11 cellular contexts compared by ENCODE assay signal in the genomic region with DNA sequence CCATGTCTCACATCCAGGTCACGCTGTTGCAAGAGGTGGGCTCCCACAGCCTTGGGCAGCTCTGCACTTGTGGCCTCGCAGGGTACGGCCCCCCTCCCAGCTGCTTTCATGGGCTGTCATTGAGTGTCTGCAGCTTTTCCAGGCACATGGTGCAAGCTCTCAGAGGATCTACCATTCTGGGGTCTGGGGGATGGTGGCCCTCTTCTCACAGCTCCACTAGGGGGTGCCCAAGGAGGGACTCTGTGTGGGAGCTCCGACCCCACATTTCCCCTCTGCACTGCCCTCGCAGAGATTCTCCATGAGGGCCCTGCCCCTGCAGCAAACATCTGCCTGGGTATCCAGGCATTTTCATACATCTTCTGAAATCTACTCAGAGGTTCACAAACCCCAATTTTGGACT.
"Had no signal": no experiment of that assay in that cellular context is flagged by ENCODE, and none has a peak within 500 bp of the region (broad histone marks: within the 10 kb centered on the region; RNA-seq: fewer than 3 reads in every experiment).

No MANE protein-coding gene starts in this region.

- H3K9me3 ChIP-seq: gastroesophageal sphincter, ovary, stomach, thoracic aorta had no signal

- ATAC-seq: effector memory CD8-positive, alpha-beta T cell; gastroesophageal sphincter; left ventricle myocardium superior had no signal

- H3K36me3 ChIP-seq: gastroesophageal sphincter, ovary, stomach, thoracic aorta had no signal

- DNase-seq: activated CD4-positive, alpha-beta T cell treated with anti-CD3 and anti-CD28 coated beads, Interleukin-2, amount 10 ng/mL, durations not matched to agents 24 days and 14 days; activated naive CD4-positive, alpha-beta T cell treated with anti-CD3 and anti-CD28 coated beads, Interleukin-2, amount 50 U/mL, for 16 hours; central memory CD4-positive, alpha-beta T cell; cortex of kidney; effector memory CD8-positive, alpha-beta T cell; left ventricle myocardium superior; ovary; stomach; T1000 had no signal

- H3K27me3 ChIP-seq: gastroesophageal sphincter, ovary, stomach had no signal

- H3K4me1 ChIP-seq: gastroesophageal sphincter, stomach had no signal

- H3K4me3 ChIP-seq: gastroesophageal sphincter, ovary, stomach, thoracic aorta had no signal

- H3K27ac ChIP-seq: gastroesophageal sphincter, ovary, stomach, thoracic aorta had no signal
